ENCODE assay signal across 1 cellular context in genomic region chr2:124524155-124524910, GRCh38.
TF ChIP-seq lines count a peak whose summit lies in the region.

No MANE protein-coding gene starts in this region.

TF ChIP-seq in GM23338, 12 proteins besides CTCF, POLR2A, EP300 and RAD21 (continued from another document):
- TF ChIP-seq ETS1 (IDR thresholded peaks at IDR 0.05), result no peak
